11 cellular contexts compared by ENCODE assay signal in genomic region chrX:8868906-8869305, GRCh38.
DNase-seq lines count a peak whose midpoint lies in the region; ATAC-seq and TF ChIP-seq lines count a peak whose summit lies in the region.
"Had no signal": no experiment of that assay in that cellular context is flagged by ENCODE, and none has a peak within 500 bp of the region (broad histone marks: within the 10 kb centered on the region; RNA-seq: fewer than 3 reads in every experiment).

No MANE protein-coding gene starts in this region.

- H3K27me3 ChIP-seq in adipocyte (replicated peaks; ENCODE audit: control insufficient read depth, insufficient read depth, low read length) (peaks cover 13% of the 10 kb centered on the region), transverse colon (no peaks in the 10 kb centered on the region)

- no peak overlapping the region for H3K27ac ChIP-seq in transverse colon

- H3K9ac ChIP-seq in adipocyte (ENCODE audit: low read length), result no peak overlapping the region

- DNase-seq in A172 (ENCODE audit: low spot score) (peak; percentile 17), EL (peak; percentile 7), adipocyte (ENCODE audit: low read depth) (peak; percentile 62), foreskin fibroblast (peak in 1 of 2 donors; percentile 34), transverse colon (no peak)
- no peak for DNase-seq in activated CD4-positive, CD25-positive, alpha-beta regulatory T cell (lab: John Stamatoyannopoulos, UW)
- DNase-seq: activated CD4-positive, alpha-beta T cell treated with anti-CD3 and anti-CD28 coated beads for 4 hours; activated naive CD8-positive, alpha-beta T cell treated with anti-CD3 and anti-CD28 coated beads for 36 hours; posterior cingulate gyrus had no signal

- H3K4me3 ChIP-seq in adipocyte (ENCODE audit: low read length) (no peak overlapping the region), foreskin fibroblast (ENCODE audit: low read depth in 1 of 2, low read length in 2 of 2) (no peak overlapping the region), transverse colon (no peak overlapping the region)

- no peak for ATAC-seq in GM18498 (IDR thresholded peaks at IDR 0.05; ENCODE audit: unreplicated experiment)
- ATAC-seq in HG03135 (IDR thresholded peaks at IDR 0.05; ENCODE audit: unreplicated experiment), result no peak

- no peak for TF ChIP-seq EP300 in transverse colon (IDR thresholded peaks at IDR 0.05; ENCODE audit: low read depth)

- no peaks in the 10 kb centered on the region for H3K9me3 ChIP-seq in adipocyte (ENCODE audit: control insufficient read depth, low read length)
- no peaks in the 10 kb centered on the region for H3K9me3 ChIP-seq in transverse colon

- in situ Hi-C loops in transverse colon (cut with MboI; ENCODE audit: low pct_ligation_motif_present in 1 of 4, low pct_unique_long_range_greater_than_20kb in 1 of 4, low sequenced_read_pairs in 3 of 4), result no loop called here

- H3K36me3 ChIP-seq in adipocyte (ENCODE audit: control insufficient read depth, insufficient read depth, low read length, severe bottlenecking) (no peaks in the 10 kb centered on the region), transverse colon (no peaks in the 10 kb centered on the region)

- TF ChIP-seq POLR2A in transverse colon (IDR thresholded peaks at IDR 0.05), result no peak

- 24 to 34% methylated on average over 2 to 3 of the region's 3 CpGs for WGBS in transverse colon (ENCODE audit: low coverage in 1 of 2), 2 donors

- H3K4me1 ChIP-seq in adipocyte (ENCODE audit: control insufficient read depth, insufficient read depth, low read length) (peaks cover 25% of the 10 kb centered on the region), transverse colon (no peaks in the 10 kb centered on the region)

- peak; percentile 13 for TF ChIP-seq CTCF in foreskin fibroblast (IDR thresholded peaks at IDR 0.05; ENCODE audit: low read depth, low read length)
- no peak for TF ChIP-seq CTCF in transverse colon (IDR thresholded peaks at IDR 0.05)

- intact Hi-C loops in transverse colon (cut with DNase I; ENCODE audit: low total_unique reads), result no loop called here

Comparison
In these comparisons a context has a peak if more than half of its experiments do, and no peak if none do; other contexts are left out.
1. DNase-seq: peak in A172 (single experiment), EL (single experiment) and adipocyte (single experiment); none in transverse colon (single experiment) and activated CD4-positive, CD25-positive, alpha-beta regulatory T cell (0 of 4).